ENCODE assay signal across 1 cellular context in the genomic region with DNA sequence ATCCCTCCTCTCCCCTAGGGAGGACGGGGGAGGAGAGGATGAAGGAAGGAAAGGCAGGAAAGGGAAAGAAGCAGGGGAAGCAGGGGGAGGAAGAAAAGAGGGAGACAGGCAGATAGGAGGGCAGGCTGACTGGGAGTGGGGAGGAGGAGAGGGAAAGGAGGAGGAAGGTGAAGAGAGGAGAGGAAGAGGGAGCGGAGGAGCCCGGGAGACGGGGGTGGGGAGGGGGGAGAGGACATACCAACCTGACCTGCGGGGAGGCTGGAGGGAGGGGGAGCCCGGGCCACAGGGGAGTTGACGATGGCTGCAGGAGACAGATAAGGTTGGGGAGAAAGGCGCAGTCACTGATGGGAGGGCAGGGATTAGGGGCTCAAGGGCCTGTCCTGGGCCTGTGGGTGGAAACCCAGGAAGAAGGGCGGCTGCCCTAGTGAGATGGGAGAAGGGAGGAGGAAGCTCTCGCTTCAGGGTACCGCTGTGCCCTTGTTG.
TF ChIP-seq lines count a peak whose summit lies in the region.

No MANE protein-coding gene starts in this region.

TF ChIP-seq in K562, 482 proteins besides CTCF, POLR2A, EP300 and RAD21 (continued from another document and continues in another):
- TF ChIP-seq, protein P1, sequence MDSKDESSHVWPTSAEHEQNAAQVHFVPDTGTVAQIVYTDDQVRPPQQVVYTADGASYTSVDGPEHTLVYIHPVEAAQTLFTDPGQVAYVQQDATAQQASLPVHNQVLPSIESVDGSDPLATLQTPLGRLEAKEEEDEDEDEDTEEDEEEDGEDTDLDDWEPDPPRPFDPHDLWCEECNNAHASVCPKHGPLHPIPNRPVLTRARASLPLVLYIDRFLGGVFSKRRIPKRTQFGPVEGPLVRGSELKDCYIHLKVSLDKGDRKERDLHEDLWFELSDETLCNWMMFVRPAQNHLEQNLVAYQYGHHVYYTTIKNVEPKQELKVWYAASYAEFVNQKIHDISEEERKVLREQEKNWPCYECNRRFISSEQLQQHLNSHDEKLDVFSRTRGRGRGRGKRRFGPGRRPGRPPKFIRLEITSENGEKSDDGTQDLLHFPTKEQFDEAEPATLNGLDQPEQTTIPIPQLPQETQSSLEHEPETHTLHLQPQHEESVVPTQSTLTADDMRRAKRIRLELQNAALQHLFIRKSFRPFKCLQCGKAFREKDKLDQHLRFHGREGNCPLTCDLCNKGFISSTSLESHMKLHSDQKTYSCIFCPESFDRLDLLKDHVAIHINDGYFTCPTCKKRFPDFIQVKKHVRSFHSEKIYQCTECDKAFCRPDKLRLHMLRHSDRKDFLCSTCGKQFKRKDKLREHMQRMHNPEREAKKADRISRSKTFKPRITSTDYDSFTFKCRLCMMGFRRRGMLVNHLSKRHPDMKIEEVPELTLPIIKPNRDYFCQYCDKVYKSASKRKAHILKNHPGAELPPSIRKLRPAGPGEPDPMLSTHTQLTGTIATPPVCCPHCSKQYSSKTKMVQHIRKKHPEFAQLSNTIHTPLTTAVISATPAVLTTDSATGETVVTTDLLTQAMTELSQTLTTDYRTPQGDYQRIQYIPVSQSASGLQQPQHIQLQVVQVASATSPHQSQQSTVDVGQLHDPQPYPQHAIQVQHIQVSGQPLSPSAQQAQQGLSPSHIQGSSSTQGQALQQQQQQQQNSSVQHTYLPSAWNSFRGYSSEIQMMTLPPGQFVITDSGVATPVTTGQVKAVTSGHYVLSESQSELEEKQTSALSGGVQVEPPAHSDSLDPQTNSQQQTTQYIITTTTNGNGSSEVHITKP (IDR thresholded peaks at IDR 0.05; ENCODE audit: partially characterized antibody): peak; percentile 94
- TF ChIP-seq CBX8 (IDR thresholded peaks at IDR 0.05; ENCODE audit: borderline replicate concordance, extremely low read depth, low read depth, low read length, poor library complexity, severe bottlenecking): no peak
- TF ChIP-seq, protein P2, sequence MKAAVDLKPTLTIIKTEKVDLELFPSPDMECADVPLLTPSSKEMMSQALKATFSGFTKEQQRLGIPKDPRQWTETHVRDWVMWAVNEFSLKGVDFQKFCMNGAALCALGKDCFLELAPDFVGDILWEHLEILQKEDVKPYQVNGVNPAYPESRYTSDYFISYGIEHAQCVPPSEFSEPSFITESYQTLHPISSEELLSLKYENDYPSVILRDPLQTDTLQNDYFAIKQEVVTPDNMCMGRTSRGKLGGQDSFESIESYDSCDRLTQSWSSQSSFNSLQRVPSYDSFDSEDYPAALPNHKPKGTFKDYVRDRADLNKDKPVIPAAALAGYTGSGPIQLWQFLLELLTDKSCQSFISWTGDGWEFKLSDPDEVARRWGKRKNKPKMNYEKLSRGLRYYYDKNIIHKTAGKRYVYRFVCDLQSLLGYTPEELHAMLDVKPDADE (conservative IDR thresholded peaks at IDR 0.05; ENCODE audit: control insufficient read depth, low read depth, low read length): no peak
- TF ChIP-seq TAF15 (IDR thresholded peaks at IDR 0.05; ENCODE audit: low read depth, low read length): no peak
- TF ChIP-seq, protein P3, sequence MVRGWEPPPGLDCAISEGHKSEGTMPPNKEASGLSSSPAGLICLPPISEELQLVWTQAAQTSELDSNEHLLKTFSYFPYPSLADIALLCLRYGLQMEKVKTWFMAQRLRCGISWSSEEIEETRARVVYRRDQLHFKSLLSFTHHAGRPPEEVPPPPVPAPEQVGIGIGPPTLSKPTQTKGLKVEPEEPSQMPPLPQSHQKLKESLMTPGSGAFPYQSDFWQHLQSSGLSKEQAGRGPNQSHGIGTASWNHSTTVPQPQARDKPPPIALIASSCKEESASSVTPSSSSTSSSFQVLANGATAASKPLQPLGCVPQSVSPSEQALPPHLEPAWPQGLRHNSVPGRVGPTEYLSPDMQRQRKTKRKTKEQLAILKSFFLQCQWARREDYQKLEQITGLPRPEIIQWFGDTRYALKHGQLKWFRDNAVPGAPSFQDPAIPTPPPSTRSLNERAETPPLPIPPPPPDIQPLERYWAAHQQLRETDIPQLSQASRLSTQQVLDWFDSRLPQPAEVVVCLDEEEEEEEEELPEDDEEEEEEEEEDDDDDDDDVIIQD (CRISPR knock-in tag; IDR thresholded peaks at IDR 0.05): no peak
- TF ChIP-seq YY1 (IDR thresholded peaks at IDR 0.05; ENCODE audit: borderline replicate concordance in 1 of 3, control insufficient read depth in 1 of 3, extremely low read depth in 1 of 3, insufficient read depth in 3 of 3, insufficient read length in 1 of 3, insufficient replicate concordance in 2 of 3, low read depth in 1 of 3, low read length in 2 of 3): no peak
- TF ChIP-seq DPF2 (IDR thresholded peaks at IDR 0.05): peak; percentile 95
- TF ChIP-seq HDAC3 (IDR thresholded peaks at IDR 0.05; ENCODE audit: borderline replicate concordance, partially characterized antibody): peak; percentile 47
- TF ChIP-seq, protein P4, sequence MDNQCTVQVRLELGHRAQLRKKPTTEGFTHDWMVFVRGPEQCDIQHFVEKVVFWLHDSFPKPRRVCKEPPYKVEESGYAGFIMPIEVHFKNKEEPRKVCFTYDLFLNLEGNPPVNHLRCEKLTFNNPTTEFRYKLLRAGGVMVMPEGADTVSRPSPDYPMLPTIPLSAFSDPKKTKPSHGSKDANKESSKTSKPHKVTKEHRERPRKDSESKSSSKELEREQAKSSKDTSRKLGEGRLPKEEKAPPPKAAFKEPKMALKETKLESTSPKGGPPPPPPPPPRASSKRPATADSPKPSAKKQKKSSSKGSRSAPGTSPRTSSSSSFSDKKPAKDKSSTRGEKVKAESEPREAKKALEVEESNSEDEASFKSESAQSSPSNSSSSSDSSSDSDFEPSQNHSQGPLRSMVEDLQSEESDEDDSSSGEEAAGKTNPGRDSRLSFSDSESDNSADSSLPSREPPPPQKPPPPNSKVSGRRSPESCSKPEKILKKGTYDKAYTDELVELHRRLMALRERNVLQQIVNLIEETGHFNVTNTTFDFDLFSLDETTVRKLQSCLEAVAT (IDR thresholded peaks at IDR 0.05): peak; percentile 31 to 65; a peak in 1 of 4 replicates
- TF ChIP-seq HNRNPUL1 (IDR thresholded peaks at IDR 0.05; ENCODE audit: low read length): no peak
- no peak for TF ChIP-seq ZC3H4 (CRISPR knock-in tag; IDR thresholded peaks at IDR 0.05; ENCODE audit: borderline replicate concordance)
- TF ChIP-seq TBP (optimal IDR thresholded peaks at IDR 0.05; ENCODE audit: low read depth, low read length): peak; percentile 10
- peak; percentile 71 for TF ChIP-seq CCNT2 (IDR thresholded peaks at IDR 0.05; ENCODE audit: borderline replicate concordance, extremely low read depth, insufficient read length, low read depth, low read length)
- TF ChIP-seq, protein P5, sequence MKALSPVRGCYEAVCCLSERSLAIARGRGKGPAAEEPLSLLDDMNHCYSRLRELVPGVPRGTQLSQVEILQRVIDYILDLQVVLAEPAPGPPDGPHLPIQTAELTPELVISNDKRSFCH (CRISPR knock-in tag; IDR thresholded peaks at IDR 0.05): no peak
- TF ChIP-seq, protein P5 (tag; IDR thresholded peaks at IDR 0.05): no peak
- no peak for TF ChIP-seq ZNF444 (CRISPR knock-in tag; IDR thresholded peaks at IDR 0.05)
- no peak for TF ChIP-seq NFRKB (IDR thresholded peaks at IDR 0.05; ENCODE audit: low read depth)
- TF ChIP-seq, protein P6, sequence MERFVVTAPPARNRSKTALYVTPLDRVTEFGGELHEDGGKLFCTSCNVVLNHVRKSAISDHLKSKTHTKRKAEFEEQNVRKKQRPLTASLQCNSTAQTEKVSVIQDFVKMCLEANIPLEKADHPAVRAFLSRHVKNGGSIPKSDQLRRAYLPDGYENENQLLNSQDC (CRISPR knock-in tag; IDR thresholded peaks at IDR 0.05): no peak
- TF ChIP-seq CREB1 (IDR thresholded peaks at IDR 0.05): peak; percentile 47; the same call in 1 of the 2 replicates
- TF ChIP-seq CREB1 (CRISPR knock-in tag; IDR thresholded peaks at IDR 0.05): no peak; the same call in 1 of the 2 replicates
- TF ChIP-seq JUND (IDR thresholded peaks at IDR 0.05; ENCODE audit: borderline replicate concordance, low read depth, low read length): peak; percentile 52; the same call in 1 of the 2 replicates
- no peak for TF ChIP-seq JUND (tag; IDR thresholded peaks at IDR 0.05; ENCODE audit: borderline replicate concordance, low read depth, low read length)
- TF ChIP-seq ZNF316 (IDR thresholded peaks at IDR 0.05): no peak
- no peak for TF ChIP-seq FOXA1 (IDR thresholded peaks at IDR 0.05; ENCODE audit: borderline replicate concordance)
- TF ChIP-seq NFE2 (IDR thresholded peaks at IDR 0.05; ENCODE audit: low read depth): peak; percentile 79
- no peak for TF ChIP-seq XRCC4 (IDR thresholded peaks at IDR 0.05; ENCODE audit: extremely low read depth, insufficient read depth, insufficient read length)
- no peak for TF ChIP-seq ZNF174 (CRISPR knock-in tag; IDR thresholded peaks at IDR 0.05)
- peak; percentile 57; the same call in 1 of the 2 replicates for TF ChIP-seq GATA2 (CRISPR knock-in tag; IDR thresholded peaks at IDR 0.05)
- TF ChIP-seq TEAD2 (tag; IDR thresholded peaks at IDR 0.05): no peak
- peak; percentile 98 for TF ChIP-seq ARID1B (IDR thresholded peaks at IDR 0.05)
- TF ChIP-seq, protein P7, sequence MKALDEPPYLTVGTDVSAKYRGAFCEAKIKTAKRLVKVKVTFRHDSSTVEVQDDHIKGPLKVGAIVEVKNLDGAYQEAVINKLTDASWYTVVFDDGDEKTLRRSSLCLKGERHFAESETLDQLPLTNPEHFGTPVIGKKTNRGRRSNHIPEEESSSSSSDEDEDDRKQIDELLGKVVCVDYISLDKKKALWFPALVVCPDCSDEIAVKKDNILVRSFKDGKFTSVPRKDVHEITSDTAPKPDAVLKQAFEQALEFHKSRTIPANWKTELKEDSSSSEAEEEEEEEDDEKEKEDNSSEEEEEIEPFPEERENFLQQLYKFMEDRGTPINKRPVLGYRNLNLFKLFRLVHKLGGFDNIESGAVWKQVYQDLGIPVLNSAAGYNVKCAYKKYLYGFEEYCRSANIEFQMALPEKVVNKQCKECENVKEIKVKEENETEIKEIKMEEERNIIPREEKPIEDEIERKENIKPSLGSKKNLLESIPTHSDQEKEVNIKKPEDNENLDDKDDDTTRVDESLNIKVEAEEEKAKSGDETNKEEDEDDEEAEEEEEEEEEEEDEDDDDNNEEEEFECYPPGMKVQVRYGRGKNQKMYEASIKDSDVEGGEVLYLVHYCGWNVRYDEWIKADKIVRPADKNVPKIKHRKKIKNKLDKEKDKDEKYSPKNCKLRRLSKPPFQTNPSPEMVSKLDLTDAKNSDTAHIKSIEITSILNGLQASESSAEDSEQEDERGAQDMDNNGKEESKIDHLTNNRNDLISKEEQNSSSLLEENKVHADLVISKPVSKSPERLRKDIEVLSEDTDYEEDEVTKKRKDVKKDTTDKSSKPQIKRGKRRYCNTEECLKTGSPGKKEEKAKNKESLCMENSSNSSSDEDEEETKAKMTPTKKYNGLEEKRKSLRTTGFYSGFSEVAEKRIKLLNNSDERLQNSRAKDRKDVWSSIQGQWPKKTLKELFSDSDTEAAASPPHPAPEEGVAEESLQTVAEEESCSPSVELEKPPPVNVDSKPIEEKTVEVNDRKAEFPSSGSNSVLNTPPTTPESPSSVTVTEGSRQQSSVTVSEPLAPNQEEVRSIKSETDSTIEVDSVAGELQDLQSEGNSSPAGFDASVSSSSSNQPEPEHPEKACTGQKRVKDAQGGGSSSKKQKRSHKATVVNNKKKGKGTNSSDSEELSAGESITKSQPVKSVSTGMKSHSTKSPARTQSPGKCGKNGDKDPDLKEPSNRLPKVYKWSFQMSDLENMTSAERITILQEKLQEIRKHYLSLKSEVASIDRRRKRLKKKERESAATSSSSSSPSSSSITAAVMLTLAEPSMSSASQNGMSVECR (CRISPR knock-in tag; IDR thresholded peaks at IDR 0.05): no peak
- no peak for TF ChIP-seq ZNF830 (CRISPR knock-in tag; IDR thresholded peaks at IDR 0.05)
- no peak for TF ChIP-seq PHB (CRISPR knock-in tag; IDR thresholded peaks at IDR 0.05)
- no peak for TF ChIP-seq ZNF436 (CRISPR knock-in tag; IDR thresholded peaks at IDR 0.05)
- no peak for TF ChIP-seq COPS2 (conservative IDR thresholded peaks at IDR 0.05)
- no peak for TF ChIP-seq HEY1 (CRISPR knock-in tag; IDR thresholded peaks at IDR 0.05; ENCODE audit: borderline replicate concordance)
- TF ChIP-seq BACH1 (tag; IDR thresholded peaks at IDR 0.05): no peak; the same call in 1 of the 2 replicates
- TF ChIP-seq JUNB (CRISPR knock-in tag; conservative IDR thresholded peaks at IDR 0.05): no peak
- no peak for TF ChIP-seq KDM5B (IDR thresholded peaks at IDR 0.05; ENCODE audit: insufficient replicate concordance, low read depth, low read length)
- TF ChIP-seq, protein P8, sequence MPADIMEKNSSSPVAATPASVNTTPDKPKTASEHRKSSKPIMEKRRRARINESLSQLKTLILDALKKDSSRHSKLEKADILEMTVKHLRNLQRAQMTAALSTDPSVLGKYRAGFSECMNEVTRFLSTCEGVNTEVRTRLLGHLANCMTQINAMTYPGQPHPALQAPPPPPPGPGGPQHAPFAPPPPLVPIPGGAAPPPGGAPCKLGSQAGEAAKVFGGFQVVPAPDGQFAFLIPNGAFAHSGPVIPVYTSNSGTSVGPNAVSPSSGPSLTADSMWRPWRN (IDR thresholded peaks at IDR 0.05; ENCODE audit: low read depth): no peak
- no peak for TF ChIP-seq SMARCB1 (IDR thresholded peaks at IDR 0.05; ENCODE audit: insufficient read length, low read depth)
- TF ChIP-seq KAT2B (IDR thresholded peaks at IDR 0.05; ENCODE audit: low read depth, low read length): no peak
- peak; percentile 65; the same call in 1 of the 2 replicates for TF ChIP-seq GATAD2A (IDR thresholded peaks at IDR 0.05)
- TF ChIP-seq ZNF23 (CRISPR knock-in tag; IDR thresholded peaks at IDR 0.05): no peak
- TF ChIP-seq MCM7 (IDR thresholded peaks at IDR 0.05): no peak
- TF ChIP-seq PML (IDR thresholded peaks at IDR 0.05; ENCODE audit: low read length): peak; percentile 74
- no peak for TF ChIP-seq MED1 (CRISPR knock-in tag; IDR thresholded peaks at IDR 0.05; ENCODE audit: borderline replicate concordance)
- TF ChIP-seq ELF1 (tag; IDR thresholded peaks at IDR 0.05): peak; percentile 57
- TF ChIP-seq CREM (IDR thresholded peaks at IDR 0.05; ENCODE audit: low read depth): peak; percentile 66
- TF ChIP-seq, protein P9, sequence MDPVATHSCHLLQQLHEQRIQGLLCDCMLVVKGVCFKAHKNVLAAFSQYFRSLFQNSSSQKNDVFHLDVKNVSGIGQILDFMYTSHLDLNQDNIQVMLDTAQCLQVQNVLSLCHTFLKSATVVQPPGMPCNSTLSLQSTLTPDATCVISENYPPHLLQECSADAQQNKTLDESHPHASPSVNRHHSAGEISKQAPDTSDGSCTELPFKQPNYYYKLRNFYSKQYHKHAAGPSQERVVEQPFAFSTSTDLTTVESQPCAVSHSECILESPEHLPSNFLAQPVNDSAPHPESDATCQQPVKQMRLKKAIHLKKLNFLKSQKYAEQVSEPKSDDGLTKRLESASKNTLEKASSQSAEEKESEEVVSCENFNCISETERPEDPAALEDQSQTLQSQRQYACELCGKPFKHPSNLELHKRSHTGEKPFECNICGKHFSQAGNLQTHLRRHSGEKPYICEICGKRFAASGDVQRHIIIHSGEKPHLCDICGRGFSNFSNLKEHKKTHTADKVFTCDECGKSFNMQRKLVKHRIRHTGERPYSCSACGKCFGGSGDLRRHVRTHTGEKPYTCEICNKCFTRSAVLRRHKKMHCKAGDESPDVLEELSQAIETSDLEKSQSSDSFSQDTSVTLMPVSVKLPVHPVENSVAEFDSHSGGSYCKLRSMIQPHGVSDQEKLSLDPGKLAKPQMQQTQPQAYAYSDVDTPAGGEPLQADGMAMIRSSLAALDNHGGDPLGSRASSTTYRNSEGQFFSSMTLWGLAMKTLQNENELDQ (CRISPR knock-in tag; IDR thresholded peaks at IDR 0.05; ENCODE audit: borderline replicate concordance): no peak
